1 cellular context compared by ENCODE assay signal in genomic region chr11:94641167-94641761, GRCh38.
TF ChIP-seq lines count a peak whose summit lies in the region.

No MANE protein-coding gene starts in this region.

TF ChIP-seq in H1, 55 proteins besides CTCF, POLR2A, EP300 and RAD21:
- TF ChIP-seq, protein P1, sequence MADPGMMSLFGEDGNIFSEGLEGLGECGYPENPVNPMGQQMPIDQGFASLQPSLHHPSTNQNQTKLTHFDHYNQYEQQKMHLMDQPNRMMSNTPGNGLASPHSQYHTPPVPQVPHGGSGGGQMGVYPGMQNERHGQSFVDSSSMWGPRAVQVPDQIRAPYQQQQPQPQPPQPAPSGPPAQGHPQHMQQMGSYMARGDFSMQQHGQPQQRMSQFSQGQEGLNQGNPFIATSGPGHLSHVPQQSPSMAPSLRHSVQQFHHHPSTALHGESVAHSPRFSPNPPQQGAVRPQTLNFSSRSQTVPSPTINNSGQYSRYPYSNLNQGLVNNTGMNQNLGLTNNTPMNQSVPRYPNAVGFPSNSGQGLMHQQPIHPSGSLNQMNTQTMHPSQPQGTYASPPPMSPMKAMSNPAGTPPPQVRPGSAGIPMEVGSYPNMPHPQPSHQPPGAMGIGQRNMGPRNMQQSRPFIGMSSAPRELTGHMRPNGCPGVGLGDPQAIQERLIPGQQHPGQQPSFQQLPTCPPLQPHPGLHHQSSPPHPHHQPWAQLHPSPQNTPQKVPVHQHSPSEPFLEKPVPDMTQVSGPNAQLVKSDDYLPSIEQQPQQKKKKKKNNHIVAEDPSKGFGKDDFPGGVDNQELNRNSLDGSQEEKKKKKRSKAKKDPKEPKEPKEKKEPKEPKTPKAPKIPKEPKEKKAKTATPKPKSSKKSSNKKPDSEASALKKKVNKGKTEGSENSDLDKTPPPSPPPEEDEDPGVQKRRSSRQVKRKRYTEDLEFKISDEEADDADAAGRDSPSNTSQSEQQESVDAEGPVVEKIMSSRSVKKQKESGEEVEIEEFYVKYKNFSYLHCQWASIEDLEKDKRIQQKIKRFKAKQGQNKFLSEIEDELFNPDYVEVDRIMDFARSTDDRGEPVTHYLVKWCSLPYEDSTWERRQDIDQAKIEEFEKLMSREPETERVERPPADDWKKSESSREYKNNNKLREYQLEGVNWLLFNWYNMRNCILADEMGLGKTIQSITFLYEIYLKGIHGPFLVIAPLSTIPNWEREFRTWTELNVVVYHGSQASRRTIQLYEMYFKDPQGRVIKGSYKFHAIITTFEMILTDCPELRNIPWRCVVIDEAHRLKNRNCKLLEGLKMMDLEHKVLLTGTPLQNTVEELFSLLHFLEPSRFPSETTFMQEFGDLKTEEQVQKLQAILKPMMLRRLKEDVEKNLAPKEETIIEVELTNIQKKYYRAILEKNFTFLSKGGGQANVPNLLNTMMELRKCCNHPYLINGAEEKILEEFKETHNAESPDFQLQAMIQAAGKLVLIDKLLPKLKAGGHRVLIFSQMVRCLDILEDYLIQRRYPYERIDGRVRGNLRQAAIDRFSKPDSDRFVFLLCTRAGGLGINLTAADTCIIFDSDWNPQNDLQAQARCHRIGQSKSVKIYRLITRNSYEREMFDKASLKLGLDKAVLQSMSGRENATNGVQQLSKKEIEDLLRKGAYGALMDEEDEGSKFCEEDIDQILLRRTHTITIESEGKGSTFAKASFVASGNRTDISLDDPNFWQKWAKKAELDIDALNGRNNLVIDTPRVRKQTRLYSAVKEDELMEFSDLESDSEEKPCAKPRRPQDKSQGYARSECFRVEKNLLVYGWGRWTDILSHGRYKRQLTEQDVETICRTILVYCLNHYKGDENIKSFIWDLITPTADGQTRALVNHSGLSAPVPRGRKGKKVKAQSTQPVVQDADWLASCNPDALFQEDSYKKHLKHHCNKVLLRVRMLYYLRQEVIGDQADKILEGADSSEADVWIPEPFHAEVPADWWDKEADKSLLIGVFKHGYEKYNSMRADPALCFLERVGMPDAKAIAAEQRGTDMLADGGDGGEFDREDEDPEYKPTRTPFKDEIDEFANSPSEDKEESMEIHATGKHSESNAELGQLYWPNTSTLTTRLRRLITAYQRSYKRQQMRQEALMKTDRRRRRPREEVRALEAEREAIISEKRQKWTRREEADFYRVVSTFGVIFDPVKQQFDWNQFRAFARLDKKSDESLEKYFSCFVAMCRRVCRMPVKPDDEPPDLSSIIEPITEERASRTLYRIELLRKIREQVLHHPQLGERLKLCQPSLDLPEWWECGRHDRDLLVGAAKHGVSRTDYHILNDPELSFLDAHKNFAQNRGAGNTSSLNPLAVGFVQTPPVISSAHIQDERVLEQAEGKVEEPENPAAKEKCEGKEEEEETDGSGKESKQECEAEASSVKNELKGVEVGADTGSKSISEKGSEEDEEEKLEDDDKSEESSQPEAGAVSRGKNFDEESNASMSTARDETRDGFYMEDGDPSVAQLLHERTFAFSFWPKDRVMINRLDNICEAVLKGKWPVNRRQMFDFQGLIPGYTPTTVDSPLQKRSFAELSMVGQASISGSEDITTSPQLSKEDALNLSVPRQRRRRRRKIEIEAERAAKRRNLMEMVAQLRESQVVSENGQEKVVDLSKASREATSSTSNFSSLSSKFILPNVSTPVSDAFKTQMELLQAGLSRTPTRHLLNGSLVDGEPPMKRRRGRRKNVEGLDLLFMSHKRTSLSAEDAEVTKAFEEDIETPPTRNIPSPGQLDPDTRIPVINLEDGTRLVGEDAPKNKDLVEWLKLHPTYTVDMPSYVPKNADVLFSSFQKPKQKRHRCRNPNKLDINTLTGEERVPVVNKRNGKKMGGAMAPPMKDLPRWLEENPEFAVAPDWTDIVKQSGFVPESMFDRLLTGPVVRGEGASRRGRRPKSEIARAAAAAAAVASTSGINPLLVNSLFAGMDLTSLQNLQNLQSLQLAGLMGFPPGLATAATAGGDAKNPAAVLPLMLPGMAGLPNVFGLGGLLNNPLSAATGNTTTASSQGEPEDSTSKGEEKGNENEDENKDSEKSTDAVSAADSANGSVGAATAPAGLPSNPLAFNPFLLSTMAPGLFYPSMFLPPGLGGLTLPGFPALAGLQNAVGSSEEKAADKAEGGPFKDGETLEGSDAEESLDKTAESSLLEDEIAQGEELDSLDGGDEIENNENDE (IDR thresholded peaks at IDR 0.05; ENCODE audit: insufficient replicate concordance, low read length): no peak
- no peak for TF ChIP-seq GTF2F1 (IDR thresholded peaks at IDR 0.05; ENCODE audit: borderline replicate concordance, low read depth, low read length)
- TF ChIP-seq CTBP2 (IDR thresholded peaks at IDR 0.05; ENCODE audit: borderline replicate concordance, insufficient read depth, insufficient read length, low read length): no peak
- no peak for TF ChIP-seq HDAC2 (IDR thresholded peaks at IDR 0.05; ENCODE audit: borderline replicate concordance in 1 of 2, low read depth in 2 of 2, low read length in 2 of 2)
- no peak for TF ChIP-seq CBX5 (IDR thresholded peaks at IDR 0.05; ENCODE audit: low read depth, low read length)
- no peak for TF ChIP-seq MAFK (IDR thresholded peaks at IDR 0.05; ENCODE audit: low read depth, low read length)
- TF ChIP-seq MAX (IDR thresholded peaks at IDR 0.05): no peak
